Comparison of ENCODE assay signal across 28 cellular contexts in genomic region chr5:133192716-133193115, GRCh38.
"Had no signal": no experiment of that assay in that cellular context is flagged by ENCODE, and none has a peak within 500 bp of the region (broad histone marks: within the 10 kb centered on the region; RNA-seq: fewer than 3 reads in every experiment).

No MANE protein-coding gene starts in this region.

- H3K27ac ChIP-seq: KMS-11, RWPE1, SJCRH30 had no signal

- DNase-seq: IMR-90; Kasumi-1; MM.1S; MV-4-11; NCI-H1048; NCI-H1105; NCI-H1417; NCI-H1436 treated with DMSO at 0.1 percent for 48 hours; NCI-H1694 treated with DMSO at 0.1 percent for 48 hours; NCI-H1930; NCI-H2081; NCI-H2107; NCI-H2171; NCI-H226; NCI-H446; NCI-H510A; NCI-H524 treated with DMSO at 0.1 percent for 48 hours; NCI-H69; NCI-H774; NK-92 treated with Interleukin-12 subunit alpha and Interleukin-12 subunit beta, amount 100 ng/mL, for 24 hours; PC-3; SHP77 treated with DMSO at 0.1 percent for 48 hours; SJCRH30 had no signal

- H3K4me3 ChIP-seq: SJCRH30 had no signal

- H3K4me2 ChIP-seq: KMS-11 had no signal

- FAIRE-seq: HepG2 had no signal

- H3K27me3 ChIP-seq: SJCRH30 had no signal

- H3K9ac ChIP-seq: KMS-11 had no signal

- H3K4me1 ChIP-seq: SJCRH30 had no signal

- ATAC-seq: HepG2, Panc1, PC-3, SK-N-SH treated with all-trans-retinoic acid at 6 μM for 48 hours had no signal

- H3K36me3 ChIP-seq: SJCRH30 had no signal

- H3K9me3 ChIP-seq: SJCRH30 had no signal
